Comparison of ENCODE assay signal across 7 cellular contexts in the genomic region with DNA sequence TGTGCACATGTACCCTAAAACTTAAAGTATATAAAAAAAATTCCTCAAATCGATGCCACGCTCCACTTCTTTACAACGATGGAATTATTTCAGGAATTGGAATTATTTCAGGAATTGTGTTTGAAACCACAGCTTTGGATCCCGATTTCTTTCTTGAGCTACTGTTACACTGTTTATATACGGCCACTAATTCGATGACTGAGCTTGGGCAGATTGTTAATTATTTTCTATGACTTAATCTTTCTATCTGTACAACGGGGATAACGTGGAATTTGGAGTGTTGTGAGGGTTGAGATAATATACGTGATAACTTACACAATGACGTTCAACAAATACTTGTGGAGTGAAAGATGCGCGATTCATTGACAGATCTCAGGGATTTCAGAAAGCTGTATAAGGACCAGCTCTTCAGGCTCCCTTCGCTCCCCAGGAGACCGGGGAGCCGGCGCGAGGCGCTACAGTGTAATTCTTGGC.
DNase-seq lines count a peak whose midpoint lies in the region; ATAC-seq and TF ChIP-seq lines count a peak whose summit lies in the region.

No MANE protein-coding gene starts in this region.

- no peak overlapping the region for H3K27ac ChIP-seq in GM23338 (ENCODE audit: low read depth)
- peak overlapping the region; percentile 9; the same call in 1 of the 2 replicates for H3K27ac ChIP-seq in SJCRH30
- H3K27ac ChIP-seq in skin epidermis = peak overlapping the region in 9 of 21 experiments; percentile 29 to 89 (median 82)

- H4K20me1 ChIP-seq in GM23338 (replicated peaks; ENCODE audit: insufficient read depth) = no peaks in the 10 kb centered on the region

- ATAC-seq in GM23338 (no peak), HG02852 (IDR thresholded peaks at IDR 0.05; ENCODE audit: unreplicated experiment) (no peak)

- H3K36me3 ChIP-seq in GM23338 (ENCODE audit: insufficient read depth) (0 out of 2 replicates have a peak, but pooled peaks cover under 1% of the 10 kb centered on the region), SJCRH30 (no peaks in the 10 kb centered on the region)

- no peaks in the 10 kb centered on the region; the same call in 1 of the 2 replicates for H3F3A ChIP-seq in GM23338 (replicated peaks; ENCODE audit: low read depth)

- H3K9me3 Mint-ChIP-seq in GM23338 = no peaks in the 10 kb centered on the region

- peak overlapping the region; percentile 75 for H3K4me3 Mint-ChIP-seq in GM23338

- no peaks in the 10 kb centered on the region for H3K9me3 ChIP-seq in SJCRH30 (replicated peaks)

- peaks cover under 1% of the 10 kb centered on the region; the same call in 1 of the 3 replicates for H3K36me3 Mint-ChIP-seq in GM23338 (ENCODE audit: low read depth)

- H3K27me3 ChIP-seq in GM23338 (ENCODE audit: insufficient read depth) = peaks cover 2% of the 10 kb centered on the region
- no peaks in the 10 kb centered on the region for H3K27me3 ChIP-seq in SJCRH30

- H3K4me2 ChIP-seq in GM23338 = peak overlapping the region; percentile 13

- peak overlapping the region; percentile 2; the same call in 1 of the 2 replicates for H3K27ac Mint-ChIP-seq in GM23338

- TF ChIP-seq CTCF in GM23338 (conservative IDR thresholded peaks at IDR 0.05; ENCODE audit: low read depth in 2 of 2) (no peak), fibroblast of pulmonary artery (IDR thresholded peaks at IDR 0.05; ENCODE audit: low read length, missing control alignments) (no peak)

- no peaks in the 10 kb centered on the region for H3K9me2 ChIP-seq in GM23338 (ENCODE audit: insufficient read depth)

- peaks cover 32% of the 10 kb centered on the region for H3K79me2 ChIP-seq in GM23338 (replicated peaks; ENCODE audit: insufficient read depth)

- peaks cover 14% of the 10 kb centered on the region for H3K27me3 Mint-ChIP-seq in GM23338 (ENCODE audit: insufficient read depth, low read depth, poor library complexity)

- DNase-seq in GM23338 (ENCODE audit: low spot score) (no peak), SJCRH30 (no peak), fibroblast of pulmonary artery (ENCODE audit: low read depth) (no peak), GOT3 (lab: John Stamatoyannopoulos, UW) (no peak), NCI-H2227 treated with DMSO at 0.1 percent for 48 hours (lab: John Stamatoyannopoulos, UW) (no peak)

- H2AFZ ChIP-seq in GM23338 = no peak overlapping the region; the same call in 1 of the 2 replicates

- H3K4me3 ChIP-seq in GM23338 (peak overlapping the region; percentile 17), SJCRH30 (peak overlapping the region; percentile 85), fibroblast of pulmonary artery (replicated peaks; ENCODE audit: low read depth, low read length) (peak overlapping the region; percentile 77), skin epidermis (peak overlapping the region in 6 of 7 experiments; percentile 49 to 80 (median 68))

- H3K4me1 ChIP-seq in GM23338 (ENCODE audit: insufficient read depth) = peaks cover 33% of the 10 kb centered on the region
- no peaks in the 10 kb centered on the region for H3K4me1 ChIP-seq in SJCRH30

- H3K4me1 Mint-ChIP-seq in GM23338 = peaks cover 27% of the 10 kb centered on the region

TF ChIP-seq in GM23338, 12 proteins besides CTCF, POLR2A, EP300 and RAD21:
- TF ChIP-seq EZH2phosphoT487 (IDR thresholded peaks at IDR 0.05; ENCODE audit: unreplicated experiment) (no peak), POLR2AphosphoS5 (IDR thresholded peaks at IDR 0.05; ENCODE audit: low read depth) (no peak)
TF ChIP-seq in GM23338: peak in this region for 0.

Comparison
In these comparisons a context has a peak if more than half of its experiments do, and no peak if none do; other contexts are left out.
1. H3K4me3 ChIP-seq: peak in every context shown above with its lines; median percentile 85 in SJCRH30; 77 in fibroblast of pulmonary artery; 68 in skin epidermis; 17 in GM23338.